In the genomic region with DNA sequence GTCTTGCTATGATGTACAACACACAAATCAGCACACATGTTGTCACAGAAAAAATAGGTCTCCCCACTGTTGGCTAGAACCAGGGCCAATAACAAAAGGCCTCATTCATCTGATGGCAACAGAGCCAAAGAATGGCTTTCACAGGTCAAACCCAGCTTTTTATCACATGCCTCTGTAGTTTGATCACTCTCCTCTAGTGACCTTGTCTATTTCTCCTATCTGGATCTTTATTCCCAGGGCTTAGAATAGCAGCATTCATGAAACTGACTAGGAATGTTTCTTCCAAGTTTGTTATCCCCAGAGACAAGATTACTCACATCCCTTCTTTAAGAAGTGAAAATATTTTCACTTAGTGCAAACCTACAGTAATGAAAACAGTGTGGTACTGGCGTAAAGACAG, we compare ENCODE assay signal across 19 cellular contexts.
"Had no signal": no experiment of that assay in that cellular context is flagged by ENCODE, and none has a peak within 500 bp of the region (broad histone marks: within the 10 kb centered on the region; RNA-seq: fewer than 3 reads in every experiment).

No MANE protein-coding gene starts in this region.

- H3K4me3 ChIP-seq: cardiac muscle cell, colonic mucosa, SJCRH30, spleen had no signal

- H3K9me3 ChIP-seq: colonic mucosa, SJCRH30, spleen had no signal

- H3K27ac Mint-ChIP-seq: activated CD8-positive, alpha-beta memory T cell treated with anti-CD3 and anti-CD28 coated beads, Interleukin-2, amount 10 ng/mL, durations not matched to agents 7 days and 5 days; activated naive CD8-positive, alpha-beta T cell; activated T-cell treated with anti-CD3 and anti-CD28 coated beads, Interleukin-2, amount 50 U/mL, for 24 hours; type B pancreatic cell had no signal

- DNase-seq: activated CD4-positive, alpha-beta T cell treated with anti-CD3 and anti-CD28 coated beads, Interleukin-2, amount 50 U/mL, for 4 hours; activated CD4-positive, CD25-positive, alpha-beta regulatory T cell treated with anti-CD3 and anti-CD28 coated beads, Interleukin-2, amount 50 U/mL, for 72 hours; activated CD8-positive, alpha-beta memory T cell treated with anti-CD3 and anti-CD28 coated beads, Interleukin-2, amount 10 ng/mL, durations not matched to agents 7 days and 5 days; activated gamma-delta T cell; activated T-cell treated with anti-CD3 and anti-CD28 coated beads, Interleukin-2, amount 50 U/mL, for 24 hours; colonic mucosa; effector CD4-positive, alpha-beta T cell; left colon; mammary epithelial cell; SJCRH30; spleen; stimulated activated CD4-positive, alpha-beta T cell treated with anti-CD3 and anti-CD28 coated beads, Interleukin-2, amount 100 ng/mL, for 24 hours; stimulated activated naive CD4-positive, alpha-beta T cell; SW 1271 had no signal

- ATAC-seq: activated CD8-positive, alpha-beta memory T cell treated with anti-CD3 and anti-CD28 coated beads, Interleukin-2, amount 10 ng/mL, durations not matched to agents 7 days and 5 days; left colon had no signal

- H3K27me3 ChIP-seq: cardiac muscle cell, colonic mucosa, SJCRH30, spleen had no signal

- H3K4me1 Mint-ChIP-seq: activated CD8-positive, alpha-beta memory T cell treated with anti-CD3 and anti-CD28 coated beads, Interleukin-2, amount 10 ng/mL, durations not matched to agents 7 days and 5 days had no signal

- H3K4me1 ChIP-seq: colonic mucosa, SJCRH30, spleen had no signal

- H3K36me3 ChIP-seq: cardiac muscle cell, colonic mucosa, SJCRH30, spleen had no signal

- H3K36me3 Mint-ChIP-seq: activated CD8-positive, alpha-beta memory T cell treated with anti-CD3 and anti-CD28 coated beads, Interleukin-2, amount 10 ng/mL, durations not matched to agents 7 days and 5 days; activated naive CD8-positive, alpha-beta T cell; type B pancreatic cell had no signal

- H3K9me3 Mint-ChIP-seq: activated T-cell treated with anti-CD3 and anti-CD28 coated beads, Interleukin-2, amount 50 U/mL, for 24 hours; nephron; type B pancreatic cell had no signal

- FAIRE-seq: endothelial cell of umbilical vein had no signal

- H3K27ac ChIP-seq: cardiac muscle cell, colonic mucosa, SJCRH30, spleen had no signal

- H3K4me3 Mint-ChIP-seq: activated CD8-positive, alpha-beta memory T cell treated with anti-CD3 and anti-CD28 coated beads, Interleukin-2, amount 10 ng/mL, durations not matched to agents 7 days and 5 days; activated naive CD8-positive, alpha-beta T cell; activated T-cell treated with anti-CD3 and anti-CD28 coated beads, Interleukin-2, amount 50 U/mL, for 24 hours; nephron; type B pancreatic cell had no signal

- H3K27me3 Mint-ChIP-seq: activated CD8-positive, alpha-beta memory T cell treated with anti-CD3 and anti-CD28 coated beads, Interleukin-2, amount 10 ng/mL, durations not matched to agents 7 days and 5 days; activated naive CD8-positive, alpha-beta T cell; activated T-cell treated with anti-CD3 and anti-CD28 coated beads, Interleukin-2, amount 50 U/mL, for 24 hours; type B pancreatic cell had no signal
